In genomic region chr3:178901204-178901603, GRCh38 we compare ENCODE assay signal across 15 cellular contexts.
A peak's percentile ranks its signal among the peaks of the same experiment; 100 is the strongest.
DNase-seq lines count a peak whose midpoint lies in the region; ATAC-seq and TF ChIP-seq lines count a peak whose summit lies in the region.
"Had no signal": no experiment of that assay in that cellular context is flagged by ENCODE, and none has a peak within 500 bp of the region (broad histone marks: within the 10 kb centered on the region; RNA-seq: fewer than 3 reads in every experiment).

No MANE protein-coding gene starts in this region.

- no peak overlapping the region for H2AFZ ChIP-seq in osteoblast (ENCODE audit: low read length)

- peaks cover 3% of the 10 kb centered on the region for H3K9me3 Mint-ChIP-seq in stimulated activated memory B cell treated with anti-CD40 and anti-IgM and Interleukin-4, amounts not matched to agents 10 μg/mL and 1 μg/mL and 100 μg/mL, for 72 hours
- H3K9me3 Mint-ChIP-seq: H9; T-helper 1 cell treated with Interleukin-12 subunit alpha and Interleukin-12 subunit beta and Interleukin-4 antibody, amounts not matched to agents 30 μg/mL and 1 μg/mL, for 36 hours had no signal

- ATAC-seq in HG02973 (IDR thresholded peaks at IDR 0.05; ENCODE audit: unreplicated experiment), result no peak
- no peak for ATAC-seq in stimulated activated memory B cell treated with anti-CD40 and anti-IgM and Interleukin-4, amounts not matched to agents 10 μg/mL and 1 μg/mL and 100 μg/mL, for 72 hours

- H3K4me2 ChIP-seq in osteoblast (ENCODE audit: insufficient read depth, low read length), result no peak overlapping the region
- H3K4me2 ChIP-seq: BLaER1, KMS-11 had no signal

- no peaks in the 10 kb centered on the region for H3K79me2 ChIP-seq in osteoblast (ENCODE audit: insufficient read depth, low read length)

- H3K4me3 ChIP-seq in osteoblast (ENCODE audit: insufficient read depth, low read length), result no peak overlapping the region
- H3K4me3 ChIP-seq: BLaER1 had no signal

- H3K27ac Mint-ChIP-seq in stimulated activated memory B cell treated with anti-CD40 and anti-IgM and Interleukin-4, amounts not matched to agents 10 μg/mL and 1 μg/mL and 100 μg/mL, for 72 hours, result no peak overlapping the region
- H3K27ac Mint-ChIP-seq: CD8-positive, alpha-beta memory T cell; H9; T-helper 1 cell treated with Interleukin-12 subunit alpha and Interleukin-12 subunit beta and Interleukin-4 antibody, amounts not matched to agents 30 μg/mL and 1 μg/mL, for 36 hours had no signal

- H3K27ac ChIP-seq in osteoblast (ENCODE audit: low read depth, low read length), result no peak overlapping the region
- H3K27ac ChIP-seq: BLaER1, KMS-11 had no signal

- no peaks in the 10 kb centered on the region for H3K4me1 ChIP-seq in osteoblast (ENCODE audit: insufficient read depth, low read length)
- H3K4me1 ChIP-seq: BLaER1 had no signal

- H3K27me3 ChIP-seq in osteoblast (ENCODE audit: insufficient read depth, low read length), result no peaks in the 10 kb centered on the region
- H3K27me3 ChIP-seq: BLaER1 had no signal

- H3K4me1 Mint-ChIP-seq in stimulated activated memory B cell treated with anti-CD40 and anti-IgM and Interleukin-4, amounts not matched to agents 10 μg/mL and 1 μg/mL and 100 μg/mL, for 72 hours, result no peaks in the 10 kb centered on the region
- H3K4me1 Mint-ChIP-seq: CD8-positive, alpha-beta memory T cell; H9 had no signal

- no peaks in the 10 kb centered on the region for H3K36me3 Mint-ChIP-seq in stimulated activated memory B cell treated with anti-CD40 and anti-IgM and Interleukin-4, amounts not matched to agents 10 μg/mL and 1 μg/mL and 100 μg/mL, for 72 hours
- H3K36me3 Mint-ChIP-seq: CD8-positive, alpha-beta memory T cell had no signal

- no peaks in the 10 kb centered on the region for H3K27me3 Mint-ChIP-seq in stimulated activated memory B cell treated with anti-CD40 and anti-IgM and Interleukin-4, amounts not matched to agents 10 μg/mL and 1 μg/mL and 100 μg/mL, for 72 hours
- H3K27me3 Mint-ChIP-seq: CD8-positive, alpha-beta memory T cell had no signal

- no peak for TF ChIP-seq CTCF in osteoblast (IDR thresholded peaks at IDR 0.05; ENCODE audit: extremely low read depth, low read depth, low read length)

- no peaks in the 10 kb centered on the region for H3K9me3 ChIP-seq in osteoblast (ENCODE audit: low read depth, low read length)
- H3K9me3 ChIP-seq: BLaER1 had no signal

- H3K36me3 ChIP-seq in osteoblast (ENCODE audit: insufficient read depth, low read length), result no peaks in the 10 kb centered on the region
- H3K36me3 ChIP-seq: BLaER1 had no signal

- H3K4me3 Mint-ChIP-seq in stimulated activated memory B cell treated with anti-CD40 and anti-IgM and Interleukin-4, amounts not matched to agents 10 μg/mL and 1 μg/mL and 100 μg/mL, for 72 hours, result no peak overlapping the region
- H3K4me3 Mint-ChIP-seq: CD8-positive, alpha-beta memory T cell; H9; T-helper 1 cell treated with Interleukin-12 subunit alpha and Interleukin-12 subunit beta and Interleukin-4 antibody, amounts not matched to agents 30 μg/mL and 1 μg/mL, for 36 hours had no signal

- no peaks in the 10 kb centered on the region for H4K20me1 ChIP-seq in osteoblast (ENCODE audit: insufficient read depth, low read length)
- H4K20me1 ChIP-seq: BLaER1 had no signal

- peak; percentile 20 for DNase-seq in NCI-H2171 treated with DMSO at 0.1 percent for 48 hours (lab: John Stamatoyannopoulos, UW)
- no peak for DNase-seq in NCI-H2171 (lab: John Stamatoyannopoulos, UW)
- peak; percentile 61 for DNase-seq in NCI-H2029 treated with DMSO at 0.1 percent for 48 hours (lab: John Stamatoyannopoulos, UW)
- peak; percentile 56 for DNase-seq in NCI-H748 (lab: John Stamatoyannopoulos, UW; ENCODE audit: unreplicated experiment)
- DNase-seq in osteoblast (ENCODE audit: insufficient read length, low spot score, missing footprints), result peak; percentile 64
- no peak for DNase-seq in hippocampal formation (lab: John Stamatoyannopoulos, UW)
- DNase-seq: CD8-positive, alpha-beta memory T cell; H9; NCI-H1048; SHP77 treated with DMSO at 0.1 percent for 48 hours had no signal

Comparison
In these comparisons a context has a peak if more than half of its experiments do, and no peak if none do; other contexts are left out.
1. DNase-seq: peak in NCI-H2171 treated with DMSO at 0.1 percent for 48 hours (single experiment), NCI-H2029 treated with DMSO at 0.1 percent for 48 hours (single experiment), NCI-H748 (single experiment) and osteoblast (single experiment); none in NCI-H2171 (single experiment) and hippocampal formation (0 of 2).